9 cellular contexts compared by ENCODE assay signal in the genomic region with DNA sequence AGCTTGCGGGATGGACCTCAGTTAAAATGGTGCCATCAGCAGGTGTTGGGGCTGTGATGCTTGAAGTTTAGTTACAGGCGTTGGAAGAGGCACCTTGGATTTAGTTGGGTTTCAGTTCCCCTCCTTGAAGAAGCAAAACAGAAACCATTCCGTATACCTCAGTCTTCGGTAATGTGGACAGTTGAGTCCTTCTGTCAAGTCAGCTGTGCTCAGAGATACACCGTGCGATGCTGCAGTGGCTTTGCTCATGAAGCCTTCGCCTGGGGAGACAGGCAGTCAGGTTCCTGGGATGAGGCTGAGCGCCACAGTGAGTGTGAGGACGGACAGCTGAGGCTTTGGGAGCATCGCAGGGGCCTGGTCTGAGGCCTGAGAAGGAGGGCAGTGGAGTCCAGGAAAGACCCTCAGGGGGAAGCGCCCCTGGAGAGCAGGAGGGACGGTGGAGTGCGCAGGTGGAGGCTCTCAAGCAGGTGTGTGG. TPM values are rescaled to one million over a fixed set of nuclear protein-coding genes. Genes with fewer than 3 reads are reported as not detected.
DNase-seq lines count a peak whose midpoint lies in the region; ATAC-seq and TF ChIP-seq lines count a peak whose summit lies in the region.
"Had no signal": no experiment of that assay in that cellular context is flagged by ENCODE, and none has a peak within 500 bp of the region (broad histone marks: within the 10 kb centered on the region; RNA-seq: fewer than 3 reads in every experiment).

No MANE protein-coding gene starts in this region.

- H3K27ac ChIP-seq in upper lobe of right lung = no peak overlapping the region
- H3K27ac ChIP-seq: adrenal gland had no signal

- H3K36me3 ChIP-seq in BE2C (peaks cover 36% of the 10 kb centered on the region), upper lobe of right lung (peaks cover 34% of the 10 kb centered on the region)

- TF ChIP-seq CTCF in BE2C (IDR thresholded peaks at IDR 0.05; ENCODE audit: low read depth, low read length) (no peak), upper lobe of right lung (IDR thresholded peaks at IDR 0.05) (no peak)

- H3K4me3 ChIP-seq in BE2C (ENCODE audit: low read depth, low read length) (no peak overlapping the region), upper lobe of right lung (no peak overlapping the region)

- H3K9me3 ChIP-seq in BE2C = no peaks in the 10 kb centered on the region
- no peaks in the 10 kb centered on the region for H3K9me3 ChIP-seq in upper lobe of right lung
- H3K9me3 ChIP-seq: adrenal gland had no signal

- DNase-seq in BE2C (peak; percentile 19), RPMI8226 (peak; percentile 82), upper lobe of right lung (no peak), NCI-H1694 (lab: John Stamatoyannopoulos, UW) (no peak), NCI-H2081 treated with DMSO at 0.1 percent for 48 hours (lab: John Stamatoyannopoulos, UW) (no peak)
- DNase-seq in stimulated activated CD4-positive, alpha-beta T cell treated with anti-CD3 and anti-CD28 coated beads, Interleukin-12 subunit alpha, Interleukin-12 subunit beta, amount 100 ng/mL, for 4 hours = no peak

- H3K4me1 ChIP-seq in BE2C (peaks cover 11% of the 10 kb centered on the region), upper lobe of right lung (no peaks in the 10 kb centered on the region)

- H3K27me3 ChIP-seq in BE2C (no peaks in the 10 kb centered on the region; the same call in 1 of the 2 replicates), upper lobe of right lung (no peaks in the 10 kb centered on the region)
- H3K27me3 ChIP-seq: adrenal gland had no signal

- intact Hi-C loops in upper lobe of right lung (cut with DNase I) = no loop called here

- peak; percentile 86 for ATAC-seq in GM18858 (IDR thresholded peaks at IDR 0.05; ENCODE audit: unreplicated experiment)
- ATAC-seq in HG02870 (IDR thresholded peaks at IDR 0.05; ENCODE audit: unreplicated experiment) = peak; percentile 80
- peak; percentile 30 for ATAC-seq in upper lobe of right lung

RNA-seq across cellular contexts. Expression of gene RAN, which starts 7.4 kb away (rescaled TPM):
- polyA plus RNA-seq in BE2C (2012; ENCODE audit: insufficient read depth, insufficient read length, low read depth) = 1,240 TPM
- 310 TPM for total RNA-seq in upper lobe of right lung

RNA-seq across cellular contexts. Expression of gene STX2, which starts 40.2 kb away (rescaled TPM):
- 18.4 TPM for polyA plus RNA-seq in BE2C (2012; ENCODE audit: insufficient read depth, insufficient read length, low read depth)
- total RNA-seq in upper lobe of right lung = 23.6 TPM

Comparison
In these comparisons a context has a peak if more than half of its experiments do, and no peak if none do; other contexts are left out.
1. DNase-seq: peak in BE2C (single experiment) and RPMI8226 (single experiment); none in upper lobe of right lung (single experiment), NCI-H1694 (single experiment), NCI-H2081 treated with DMSO at 0.1 percent for 48 hours (single experiment) and stimulated activated CD4-positive, alpha-beta T cell treated with anti-CD3 and anti-CD28 coated beads, Interleukin-12 subunit alpha, Interleukin-12 subunit beta, amount 100 ng/mL, for 4 hours (single experiment).
2. ATAC-seq: peak in every context shown above with its lines; median percentile 86 in GM18858; 80 in HG02870; 30 in upper lobe of right lung.